ENCODE assay signal across 8 cellular contexts in the genomic region with DNA sequence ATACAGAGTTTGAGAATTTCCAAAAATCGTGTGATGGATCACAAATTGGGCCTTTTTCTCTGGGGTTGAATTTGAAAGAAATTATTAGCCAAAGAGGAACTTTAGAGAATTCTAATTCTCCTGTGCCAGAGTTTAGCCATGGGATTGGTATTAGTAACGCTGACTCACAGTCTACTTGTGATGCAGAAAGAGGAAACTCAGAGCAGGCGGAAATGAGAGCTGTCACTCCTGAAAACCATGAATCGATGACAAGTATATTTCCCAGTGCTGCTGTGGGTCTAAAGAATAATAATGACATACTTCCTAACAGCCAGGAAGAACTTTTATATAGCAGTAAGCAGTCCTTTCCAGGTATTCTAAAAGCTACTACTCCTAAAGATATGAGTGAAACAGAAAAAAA.
A peak's percentile ranks its signal among the peaks of the same experiment; 100 is the strongest.
DNase-seq lines count a peak whose midpoint lies in the region; ATAC-seq and TF ChIP-seq lines count a peak whose summit lies in the region.

No MANE protein-coding gene starts in this region.

- H3K27ac ChIP-seq in SK-N-SH (ENCODE audit: low read depth in 2 of 2, low read length in 1 of 2) = peak overlapping the region; percentile 39 to 93

- peak overlapping the region; percentile 54; the same call in 1 of the 2 replicates for H3K4me2 ChIP-seq in SK-N-SH

- H3K4me1 ChIP-seq in SK-N-SH (ENCODE audit: control insufficient read depth in 1 of 2, insufficient read depth in 2 of 2, low read depth in 1 of 2, low read length in 1 of 2) = peaks cover 0 to 19% of the 10 kb centered on the region in 2 experiments; a peak in 3 of 4 replicates

- TF ChIP-seq CTCF in SK-N-SH (IDR thresholded peaks at IDR 0.05) = no peak
- no peak for TF ChIP-seq CTCF in foreskin fibroblast (IDR thresholded peaks at IDR 0.05; ENCODE audit: low read depth, low read length)

- H3K4me3 ChIP-seq in SK-N-SH (ENCODE audit: low read depth in 2 of 2, low read length in 1 of 2) (peak overlapping the region in 1 of 2 experiments; percentile 4; a peak in 1 of 4 replicates), foreskin fibroblast (ENCODE audit: low read depth in 1 of 2, low read length in 2 of 2) (no peak overlapping the region)

- peak overlapping the region; percentile 73; the same call in 1 of the 2 replicates for H2AFZ ChIP-seq in SK-N-SH (ENCODE audit: low read depth)

- 12% methylated on average over 4 of the region's 4 CpGs for WGBS in SK-N-SH (ENCODE audit: low lambda C conversion rate)

- peak overlapping the region; percentile 36; the same call in 1 of the 2 replicates for H3K9ac ChIP-seq in SK-N-SH

- POLR2A ChIA-PET in SK-N-SH (lab: Yijun Ruan, JAX) = no interaction called here

- H3K36me3 ChIP-seq in SK-N-SH (replicated peaks in 1 of 2; ENCODE audit: control insufficient read depth in 1 of 2, insufficient read depth in 2 of 2, low read length in 1 of 2) = peaks cover 15 to 16% of the 10 kb centered on the region in 2 experiments

- H3K9me3 ChIP-seq in SK-N-SH = no peaks in the 10 kb centered on the region

- CTCF ChIA-PET in SK-N-SH (lab: Yijun Ruan, JAX) = interaction anchor here (1.2 kb wide), 1 partner anchor 11 kb away, joined by 3 read pairs; no protein-coding TSS in a partner anchor

- H3K79me2 ChIP-seq in SK-N-SH (ENCODE audit: insufficient read depth) = no peaks in the 10 kb centered on the region

- TF ChIP-seq RAD21 in SK-N-SH (IDR thresholded peaks at IDR 0.05; ENCODE audit: low read length) = no peak

- no peaks in the 10 kb centered on the region for H4K20me1 ChIP-seq in SK-N-SH (ENCODE audit: insufficient read depth)

- H3K27me3 ChIP-seq in SK-N-SH (ENCODE audit: insufficient read depth) = no peaks in the 10 kb centered on the region

- peak in 1 of 2 experiments; percentile 59; a peak in 1 of 4 replicates for TF ChIP-seq EP300 in SK-N-SH (IDR thresholded peaks at IDR 0.05; ENCODE audit: borderline replicate concordance in 1 of 2, low read depth in 1 of 2, low read length in 1 of 2)

- H3K9me2 ChIP-seq in SK-N-SH = no peaks in the 10 kb centered on the region

- ATAC-seq in GM21737 (IDR thresholded peaks at IDR 0.05; ENCODE audit: unreplicated experiment) = peak; percentile 60
- ATAC-seq in HG03442 (IDR thresholded peaks at IDR 0.05; ENCODE audit: unreplicated experiment) = no peak
- ATAC-seq in GM19397 (IDR thresholded peaks at IDR 0.05; ENCODE audit: unreplicated experiment) = no peak

- peak; percentile 52 for DNase-seq in Ammon's horn (ENCODE audit: low spot score)
- no peak for DNase-seq in SK-N-SH
- DNase-seq in foreskin fibroblast = peak; percentile 45 to 61
- DNase-seq in COLO668 (lab: John Stamatoyannopoulos, UW; ENCODE audit: unreplicated experiment) = no peak
- no peak for DNase-seq in islet precursor cell

- peaks cover 27% of the 10 kb centered on the region for H3F3A ChIP-seq in SK-N-SH (replicated peaks; ENCODE audit: insufficient read depth)

TF ChIP-seq in SK-N-SH, 30 proteins besides CTCF, POLR2A, EP300 and RAD21 (continues in another document):
- TF ChIP-seq, protein P1, sequence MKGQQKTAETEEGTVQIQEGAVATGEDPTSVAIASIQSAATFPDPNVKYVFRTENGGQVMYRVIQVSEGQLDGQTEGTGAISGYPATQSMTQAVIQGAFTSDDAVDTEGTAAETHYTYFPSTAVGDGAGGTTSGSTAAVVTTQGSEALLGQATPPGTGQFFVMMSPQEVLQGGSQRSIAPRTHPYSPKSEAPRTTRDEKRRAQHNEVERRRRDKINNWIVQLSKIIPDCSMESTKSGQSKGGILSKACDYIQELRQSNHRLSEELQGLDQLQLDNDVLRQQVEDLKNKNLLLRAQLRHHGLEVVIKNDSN (IDR thresholded peaks at IDR 0.05; ENCODE audit: borderline replicate concordance, low read depth) = no peak
- TF ChIP-seq, protein P2, sequence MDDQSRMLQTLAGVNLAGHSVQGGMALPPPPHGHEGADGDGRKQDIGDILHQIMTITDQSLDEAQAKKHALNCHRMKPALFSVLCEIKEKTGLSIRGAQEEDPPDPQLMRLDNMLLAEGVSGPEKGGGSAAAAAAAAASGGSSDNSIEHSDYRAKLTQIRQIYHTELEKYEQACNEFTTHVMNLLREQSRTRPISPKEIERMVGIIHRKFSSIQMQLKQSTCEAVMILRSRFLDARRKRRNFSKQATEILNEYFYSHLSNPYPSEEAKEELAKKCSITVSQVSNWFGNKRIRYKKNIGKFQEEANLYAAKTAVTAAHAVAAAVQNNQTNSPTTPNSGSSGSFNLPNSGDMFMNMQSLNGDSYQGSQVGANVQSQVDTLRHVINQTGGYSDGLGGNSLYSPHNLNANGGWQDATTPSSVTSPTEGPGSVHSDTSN (IDR thresholded peaks at IDR 0.05) = peak; percentile 96
- TF ChIP-seq MEF2A (IDR thresholded peaks at IDR 0.05; ENCODE audit: borderline replicate concordance, low read depth) (no peak), ELF1 (IDR thresholded peaks at IDR 0.05) (peak; percentile 34; the same call in 1 of the 2 replicates), FOXJ3 (CRISPR knock-in tag; IDR thresholded peaks at IDR 0.05) (no peak), EZH2phosphoT487 (IDR thresholded peaks at IDR 0.05; ENCODE audit: borderline replicate concordance, low read depth) (no peak), RFX5 (IDR thresholded peaks at IDR 0.05; ENCODE audit: low read length) (no peak), MXI1 (IDR thresholded peaks at IDR 0.05; ENCODE audit: low read depth, low read length) (no peak), POLR2AphosphoS5 (IDR thresholded peaks at IDR 0.05; ENCODE audit: low read depth, low read length) (no peak), GATA2 (CRISPR knock-in tag; IDR thresholded peaks at IDR 0.05) (no peak), SMC3 (IDR thresholded peaks at IDR 0.05; ENCODE audit: low read depth, low read length) (no peak), CHD2 (IDR thresholded peaks at IDR 0.05; ENCODE audit: low read length, partially characterized antibody) (no peak), JUND (IDR thresholded peaks at IDR 0.05) (peak; percentile 80), YY1 (IDR thresholded peaks at IDR 0.05; ENCODE audit: low read depth) (no peak), TAF1 (IDR thresholded peaks at IDR 0.05; ENCODE audit: borderline replicate concordance, low read depth, low read length) (no peak), SIN3A (IDR thresholded peaks at IDR 0.05; ENCODE audit: borderline replicate concordance, low read depth, low read length) (peak; percentile 67; the same call in 1 of the 2 replicates), NFIC (IDR thresholded peaks at IDR 0.05; ENCODE audit: borderline replicate concordance) (peak; percentile 37; the same call in 1 of the 2 replicates), RXRA (IDR thresholded peaks at IDR 0.05; ENCODE audit: borderline replicate concordance, low read depth) (no peak), NRF1 (IDR thresholded peaks at IDR 0.05; ENCODE audit: low read depth, low read length) (no peak), TEAD4 (IDR thresholded peaks at IDR 0.05; ENCODE audit: borderline replicate concordance, insufficient read depth) (no peak), RCOR1 (IDR thresholded peaks at IDR 0.05; ENCODE audit: low read length) (no peak), GABPA (IDR thresholded peaks at IDR 0.05; ENCODE audit: low read depth) (no peak), TCF12 (IDR thresholded peaks at IDR 0.05) (peak; percentile 77)
- TF ChIP-seq, protein P3, sequence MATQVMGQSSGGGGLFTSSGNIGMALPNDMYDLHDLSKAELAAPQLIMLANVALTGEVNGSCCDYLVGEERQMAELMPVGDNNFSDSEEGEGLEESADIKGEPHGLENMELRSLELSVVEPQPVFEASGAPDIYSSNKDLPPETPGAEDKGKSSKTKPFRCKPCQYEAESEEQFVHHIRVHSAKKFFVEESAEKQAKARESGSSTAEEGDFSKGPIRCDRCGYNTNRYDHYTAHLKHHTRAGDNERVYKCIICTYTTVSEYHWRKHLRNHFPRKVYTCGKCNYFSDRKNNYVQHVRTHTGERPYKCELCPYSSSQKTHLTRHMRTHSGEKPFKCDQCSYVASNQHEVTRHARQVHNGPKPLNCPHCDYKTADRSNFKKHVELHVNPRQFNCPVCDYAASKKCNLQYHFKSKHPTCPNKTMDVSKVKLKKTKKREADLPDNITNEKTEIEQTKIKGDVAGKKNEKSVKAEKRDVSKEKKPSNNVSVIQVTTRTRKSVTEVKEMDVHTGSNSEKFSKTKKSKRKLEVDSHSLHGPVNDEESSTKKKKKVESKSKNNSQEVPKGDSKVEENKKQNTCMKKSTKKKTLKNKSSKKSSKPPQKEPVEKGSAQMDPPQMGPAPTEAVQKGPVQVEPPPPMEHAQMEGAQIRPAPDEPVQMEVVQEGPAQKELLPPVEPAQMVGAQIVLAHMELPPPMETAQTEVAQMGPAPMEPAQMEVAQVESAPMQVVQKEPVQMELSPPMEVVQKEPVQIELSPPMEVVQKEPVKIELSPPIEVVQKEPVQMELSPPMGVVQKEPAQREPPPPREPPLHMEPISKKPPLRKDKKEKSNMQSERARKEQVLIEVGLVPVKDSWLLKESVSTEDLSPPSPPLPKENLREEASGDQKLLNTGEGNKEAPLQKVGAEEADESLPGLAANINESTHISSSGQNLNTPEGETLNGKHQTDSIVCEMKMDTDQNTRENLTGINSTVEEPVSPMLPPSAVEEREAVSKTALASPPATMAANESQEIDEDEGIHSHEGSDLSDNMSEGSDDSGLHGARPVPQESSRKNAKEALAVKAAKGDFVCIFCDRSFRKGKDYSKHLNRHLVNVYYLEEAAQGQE (IDR thresholded peaks at IDR 0.05; ENCODE audit: low read depth, low read length) = no peak
- TF ChIP-seq, protein P4, sequence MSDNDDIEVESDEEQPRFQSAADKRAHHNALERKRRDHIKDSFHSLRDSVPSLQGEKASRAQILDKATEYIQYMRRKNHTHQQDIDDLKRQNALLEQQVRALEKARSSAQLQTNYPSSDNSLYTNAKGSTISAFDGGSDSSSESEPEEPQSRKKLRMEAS (IDR thresholded peaks at IDR 0.05; ENCODE audit: low read depth) = no peak
- TF ChIP-seq, protein P5, sequence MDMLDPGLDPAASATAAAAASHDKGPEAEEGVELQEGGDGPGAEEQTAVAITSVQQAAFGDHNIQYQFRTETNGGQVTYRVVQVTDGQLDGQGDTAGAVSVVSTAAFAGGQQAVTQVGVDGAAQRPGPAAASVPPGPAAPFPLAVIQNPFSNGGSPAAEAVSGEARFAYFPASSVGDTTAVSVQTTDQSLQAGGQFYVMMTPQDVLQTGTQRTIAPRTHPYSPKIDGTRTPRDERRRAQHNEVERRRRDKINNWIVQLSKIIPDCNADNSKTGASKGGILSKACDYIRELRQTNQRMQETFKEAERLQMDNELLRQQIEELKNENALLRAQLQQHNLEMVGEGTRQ (IDR thresholded peaks at IDR 0.05; ENCODE audit: borderline replicate concordance, low read depth, low read length) = no peak

Comparison
In these comparisons a context has a peak if more than half of its experiments do, and no peak if none do; other contexts are left out.
1. DNase-seq: peak in Ammon's horn (single experiment) and foreskin fibroblast (2 of 2); none in SK-N-SH (single experiment), COLO668 (single experiment) and islet precursor cell (single experiment).